ENCODE assay signal across 20 cellular contexts in the genomic region with DNA sequence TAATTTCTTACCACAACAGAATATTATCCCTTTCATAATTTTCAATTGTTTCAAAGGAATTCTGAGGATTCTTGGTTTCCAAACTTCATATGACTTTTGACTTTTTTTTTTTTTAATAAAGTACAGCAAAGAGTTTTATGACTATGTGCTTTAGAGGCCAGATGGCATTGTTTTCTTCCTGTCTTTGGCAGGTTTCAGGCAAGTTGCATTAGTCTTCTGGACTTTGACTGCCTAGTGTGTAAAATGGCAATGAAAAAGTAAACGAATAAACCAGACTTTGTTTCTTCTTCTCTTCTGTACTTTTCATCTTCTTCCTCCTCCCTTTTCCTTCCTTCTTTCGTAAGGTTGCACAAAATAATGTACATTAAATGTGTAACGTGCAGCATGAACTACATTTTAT.
"Had no signal": no experiment of that assay in that cellular context is flagged by ENCODE, and none has a peak within 500 bp of the region (broad histone marks: within the 10 kb centered on the region; RNA-seq: fewer than 3 reads in every experiment).

No MANE protein-coding gene starts in this region.

- H3K4me1 ChIP-seq: esophagus muscularis mucosa, foreskin keratinocyte, gastroesophageal sphincter, heart left ventricle, left lung, lower lobe of right lung had no signal

- DNase-seq: dermis blood vessel endothelial cell; dorsolateral prefrontal cortex; effector CD4-positive, alpha-beta T cell; effector memory CD4-positive, alpha-beta T cell; foreskin keratinocyte; heart left ventricle; hippocampal formation; left cardiac atrium; left lung; left ventricle myocardium superior; lower lobe of right lung; mesenchymal stem cell had no signal

- H3K9me3 ChIP-seq: esophagus muscularis mucosa, gastroesophageal sphincter, heart left ventricle, lower lobe of right lung had no signal

- FAIRE-seq: colon, endothelial cell of umbilical vein, frontal cortex, islet of Langerhans, keratinocyte had no signal

- ATAC-seq: foreskin keratinocyte, gastroesophageal sphincter, heart left ventricle, left cardiac atrium, left lung, left ventricle myocardium superior, lower lobe of right lung had no signal

- H3K36me3 ChIP-seq: esophagus muscularis mucosa, gastroesophageal sphincter, heart left ventricle, left lung, lower lobe of right lung had no signal

- H3K27me3 ChIP-seq: esophagus muscularis mucosa, foreskin keratinocyte, gastroesophageal sphincter, heart left ventricle, left lung had no signal

- H3K4me3 ChIP-seq: coronary artery, dorsolateral prefrontal cortex, esophagus muscularis mucosa, gastroesophageal sphincter, heart left ventricle, left lung, lower lobe of right lung had no signal

- H3K27ac ChIP-seq: coronary artery, dorsolateral prefrontal cortex, esophagus muscularis mucosa, foreskin keratinocyte, gastroesophageal sphincter, heart left ventricle, left lung, lower lobe of right lung had no signal
